9 cellular contexts compared by ENCODE assay signal in genomic region chr17:64236827-64237403, GRCh38. TPM values are rescaled to one million over a fixed set of nuclear protein-coding genes. Genes with fewer than 3 reads are reported as not detected.
DNase-seq lines count a peak whose midpoint lies in the region; ATAC-seq and TF ChIP-seq lines count a peak whose summit lies in the region.
"Had no signal": no experiment of that assay in that cellular context is flagged by ENCODE, and none has a peak within 500 bp of the region (broad histone marks: within the 10 kb centered on the region; RNA-seq: fewer than 3 reads in every experiment).

No MANE protein-coding gene starts in this region.

- H3K27ac ChIP-seq in breast epithelium (no peak overlapping the region), right cardiac atrium (ENCODE audit: low read length) (no peak overlapping the region)

- H3K4me3 Mint-ChIP-seq in MCF 10A (ENCODE audit: unreplicated experiment) (no peak overlapping the region), type B pancreatic cell (peak overlapping the region; percentile 17)
- no peak overlapping the region for H3K4me3 Mint-ChIP-seq in activated T-helper 2 cell treated with anti-CD3 and anti-CD28 coated beads, Interferon-gamma antibody, Interleukin-2, Interleukin-4, amounts not matched to agents 10 μg/mL and 5 μg/mL and 100 μg/mL, durations not matched to agents 14 hours and 24 hours and 36 hours (ENCODE audit: low read depth)

- TF ChIP-seq POLR2A in breast epithelium (IDR thresholded peaks at IDR 0.05), result no peak

- H3K36me3 Mint-ChIP-seq in MCF 10A (ENCODE audit: insufficient read depth, unreplicated experiment) (peaks cover 17% of the 10 kb centered on the region), type B pancreatic cell (peaks cover 8% of the 10 kb centered on the region)
- H3K36me3 Mint-ChIP-seq in activated T-helper 2 cell treated with anti-CD3 and anti-CD28 coated beads, Interferon-gamma antibody, Interleukin-2, Interleukin-4, amounts not matched to agents 10 μg/mL and 5 μg/mL and 100 μg/mL, durations not matched to agents 14 hours and 24 hours and 36 hours (ENCODE audit: low read depth), result peaks cover 2% of the 10 kb centered on the region

- H3K27me3 Mint-ChIP-seq in MCF 10A (ENCODE audit: insufficient read depth, unreplicated experiment) (no peaks in the 10 kb centered on the region), type B pancreatic cell (no peaks in the 10 kb centered on the region)
- no peaks in the 10 kb centered on the region for H3K27me3 Mint-ChIP-seq in activated T-helper 2 cell treated with anti-CD3 and anti-CD28 coated beads, Interferon-gamma antibody, Interleukin-2, Interleukin-4, amounts not matched to agents 10 μg/mL and 5 μg/mL and 100 μg/mL, durations not matched to agents 14 hours and 24 hours and 36 hours (ENCODE audit: low read depth)

- no peaks in the 10 kb centered on the region for H3K36me3 ChIP-seq in breast epithelium

- no TSS peak for BruUV-seq in MCF 10A (replicated peaks; lab: Mats Ljungman, UMichigan)

- no peaks in the 10 kb centered on the region for H3K27me3 ChIP-seq in breast epithelium
- H3K27me3 ChIP-seq in right cardiac atrium (ENCODE audit: control insufficient read depth, insufficient read depth), result no peaks in the 10 kb centered on the region

- no peak for DNase-seq in MCF 10A (ENCODE audit: unreplicated experiment)
- no peak for DNase-seq in breast epithelium (ENCODE audit: low spot score in 2 of 2)
- peak; percentile 19 for DNase-seq in RKO (ENCODE audit: low spot score)
- DNase-seq in fibroblast of villous mesenchyme (ENCODE audit: low read depth), result no peak
- no peak for DNase-seq in type B pancreatic cell (ENCODE audit: extremely low spot score, unreplicated experiment)
- no peak for DNase-seq in amygdala (lab: John Stamatoyannopoulos, UW)
- DNase-seq in right cardiac atrium, result no peak
- no peak for DNase-seq in activated T-helper 2 cell treated with anti-CD3 and anti-CD28 coated beads, Interferon-gamma antibody, Interleukin-2, Interleukin-4, amounts not matched to agents 10 μg/mL and 5 μg/mL and 100 μg/mL, durations not matched to agents 14 hours and 24 hours and 36 hours (ENCODE audit: low spot score)
- DNase-seq: NK-92 treated with Interleukin-12 subunit alpha and Interleukin-12 subunit beta, amount 100 ng/mL, for 24 hours had no signal

- H3K27ac Mint-ChIP-seq in MCF 10A (ENCODE audit: low read depth, unreplicated experiment), result peak overlapping the region; percentile 79
- H3K27ac Mint-ChIP-seq in type B pancreatic cell, result no peak overlapping the region
- no peak overlapping the region for H3K27ac Mint-ChIP-seq in activated T-helper 2 cell treated with anti-CD3 and anti-CD28 coated beads, Interferon-gamma antibody, Interleukin-2, Interleukin-4, amounts not matched to agents 10 μg/mL and 5 μg/mL and 100 μg/mL, durations not matched to agents 14 hours and 24 hours and 36 hours

- no peak overlapping the region for H3K4me3 ChIP-seq in breast epithelium
- no peak overlapping the region for H3K4me3 ChIP-seq in fibroblast of villous mesenchyme (ENCODE audit: low read depth, low read length)
- no peak overlapping the region for H3K4me3 ChIP-seq in right cardiac atrium (ENCODE audit: low read length)

- 81% methylated on average over 9 of the region's 9 CpGs for WGBS in right cardiac atrium

- H3K9me3 ChIP-seq in breast epithelium, result no peaks in the 10 kb centered on the region
- no peaks in the 10 kb centered on the region for H3K9me3 ChIP-seq in right cardiac atrium (ENCODE audit: control insufficient read depth, low read length)

- H3K4me1 Mint-ChIP-seq in MCF 10A (ENCODE audit: insufficient read depth, unreplicated experiment), result peaks cover 47% of the 10 kb centered on the region
- H3K4me1 Mint-ChIP-seq in type B pancreatic cell (ENCODE audit: unreplicated experiment), result peaks cover 44% of the 10 kb centered on the region
- H3K4me1 Mint-ChIP-seq in activated T-helper 2 cell treated with anti-CD3 and anti-CD28 coated beads, Interferon-gamma antibody, Interleukin-2, Interleukin-4, amounts not matched to agents 10 μg/mL and 5 μg/mL and 100 μg/mL, durations not matched to agents 14 hours and 24 hours and 36 hours (ENCODE audit: low read depth), result peaks cover 11% of the 10 kb centered on the region

- peaks cover 3 to 10% of the 10 kb centered on the region in 2 donors for H3K4me1 ChIP-seq in breast epithelium
- H3K4me1 ChIP-seq in right cardiac atrium (ENCODE audit: control insufficient read depth, insufficient read depth, low read length), result peaks cover 12% of the 10 kb centered on the region

- TF ChIP-seq CTCF in MCF 10A (IDR thresholded peaks at IDR 0.05; ENCODE audit: unreplicated experiment) (no peak), breast epithelium (IDR thresholded peaks at IDR 0.05) (peak in 1 of 3 donors; percentile 32), fibroblast of villous mesenchyme (IDR thresholded peaks at IDR 0.05; ENCODE audit: insufficient read depth, low read depth, low read length) (peak; percentile 40), type B pancreatic cell (conservative IDR thresholded peaks at IDR 0.05) (peak; percentile 69)

- H3K9me3 Mint-ChIP-seq in MCF 10A (ENCODE audit: unreplicated experiment) (no peaks in the 10 kb centered on the region), type B pancreatic cell (peaks cover 4% of the 10 kb centered on the region)
- no peaks in the 10 kb centered on the region for H3K9me3 Mint-ChIP-seq in activated T-helper 2 cell treated with anti-CD3 and anti-CD28 coated beads, Interferon-gamma antibody, Interleukin-2, Interleukin-4, amounts not matched to agents 10 μg/mL and 5 μg/mL and 100 μg/mL, durations not matched to agents 14 hours and 24 hours and 36 hours

- no peak for ATAC-seq in right cardiac atrium

- POLR2A ChIA-PET in MCF 10A (lab: Yijun Ruan, JAX), result interaction anchor here (0.7 to 9.3 kb wide), 3 partner anchors 41 to 89 kb away, joined by 3 to 94 read pairs (median 4); no protein-coding TSS in a partner anchor

- intact Hi-C loops in MCF 10A (cut with micrococcal nuclease), result no loop called here
- intact Hi-C loops in breast epithelium (cut with DNase I; ENCODE audit: low total_unique reads), result no loop called here
- intact Hi-C loops in right cardiac atrium (cut with DNase I), result no loop called here
- intact Hi-C loops in activated T-helper 2 cell treated with anti-CD3 and anti-CD28 coated beads, Interferon-gamma antibody, Interleukin-2, Interleukin-4, amounts not matched to agents 10 μg/mL and 5 μg/mL and 100 μg/mL, durations not matched to agents 14 hours and 24 hours and 36 hours (cut with micrococcal nuclease), result no loop called here

- CTCF ChIA-PET in MCF 10A (lab: Yijun Ruan, JAX), result interaction anchor here (0.8 to 1.3 kb wide), 4 partner anchors 11 to 42 kb away, joined by 3 to 9 read pairs (median 3); no protein-coding TSS in a partner anchor

RNA-seq across cellular contexts. Expression of gene TEX2, which starts 26.1 kb away (rescaled TPM):
- 33.7 and 42.2 TPM in 2 replicates for total RNA-seq in MCF 10A (2022)
- 10 to 100 TPM; 47.5 to 70.7 (median 69.6) TPM for total RNA-seq in breast epithelium
- 38.0 and 45.8 TPM in 2 replicates for total RNA-seq in fibroblast of villous mesenchyme
- 20.4 and 23.3 TPM in 2 replicates for total RNA-seq in type B pancreatic cell (ENCODE audit: low replicate concordance)
- total RNA-seq in right cardiac atrium, result 10 to 100 TPM; 42.6 to 56.8 (median 46.6) TPM
- 21.4 TPM for polyA plus RNA-seq in right cardiac atrium
- 20.7 and 22.0 TPM in 2 replicates for total RNA-seq in activated T-helper 2 cell treated with anti-CD3 and anti-CD28 coated beads, Interferon-gamma antibody, Interleukin-2, Interleukin-4, amounts not matched to agents 10 μg/mL and 5 μg/mL and 100 μg/mL, durations not matched to agents 14 hours and 24 hours and 36 hours
